26 cellular contexts compared by ENCODE assay signal in the genomic region with DNA sequence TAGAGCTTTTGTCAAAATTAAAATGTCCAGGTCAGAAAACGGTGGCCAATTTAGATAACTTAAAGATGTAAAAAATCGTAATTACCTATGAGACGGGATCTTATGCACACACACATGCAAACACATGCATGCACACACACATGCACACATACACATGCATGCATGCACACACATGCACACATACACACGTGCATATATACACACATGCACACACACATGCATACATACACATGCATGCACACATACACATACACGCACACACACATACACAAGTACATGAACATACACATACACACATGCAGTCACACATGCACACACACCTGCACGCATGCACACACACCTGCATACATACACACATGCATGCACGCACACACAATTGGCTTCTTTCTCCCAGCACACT.
"Had no signal": no experiment of that assay in that cellular context is flagged by ENCODE, and none has a peak within 500 bp of the region (broad histone marks: within the 10 kb centered on the region; RNA-seq: fewer than 3 reads in every experiment).

No MANE protein-coding gene starts in this region.

- ATAC-seq: left colon; left lung; lower lobe of right lung; naive thymus-derived CD8-positive, alpha-beta T cell; sciatic nerve; stimulated activated naive B cell treated with anti-CD40 and anti-IgM and Interleukin-4, amounts not matched to agents 10 μg/mL and 1 μg/mL and 100 μg/mL, for 72 hours; stimulated activated naive CD8-positive, alpha-beta T cell treated with anti-CD3 and anti-CD28 coated beads, Interleukin-15, Interleukin-2, amounts not matched to agents 100 U/mL and 50 U/mL, for 24 hours; upper lobe of right lung had no signal

- DNase-seq: hypothalamus; immature natural killer cell; kidney; left colon; left lung; lower lobe of right lung; mesenchymal stem cell; naive thymus-derived CD8-positive, alpha-beta T cell; ovary; stimulated activated CD4-positive, alpha-beta T cell treated with anti-CD3 and anti-CD28 coated beads, Interleukin-12 subunit alpha, Interleukin-12 subunit beta, amount 100 ng/mL, for 4 hours; stimulated activated CD4-positive, alpha-beta T cell treated with anti-CD3 and anti-CD28 coated beads, Interleukin-15, amount 100 ng/mL, for 24 hours; stimulated activated CD4-positive, alpha-beta T cell treated with anti-CD3 and anti-CD28 coated beads, Interleukin-2, amount 100 ng/mL, for 24 hours; stimulated activated CD4-positive, alpha-beta T cell treated with anti-CD3 and anti-CD28 coated beads, Interleukin-4, amount 100 ng/mL, for 1 hour; stimulated activated naive B cell treated with anti-CD40 and anti-IgM and Interleukin-4, amounts not matched to agents 10 μg/mL and 1 μg/mL and 100 μg/mL, for 72 hours; stimulated activated naive CD8-positive, alpha-beta T cell treated with anti-CD3 and anti-CD28 coated beads, Interleukin-15, Interleukin-2, amounts not matched to agents 100 U/mL and 50 U/mL, for 24 hours; stomach; testis; thyroid gland; transverse colon; upper lobe of right lung; uterus had no signal

- H3K9me3 ChIP-seq: lower lobe of right lung, neutrophil, ovary, right atrium auricular region, testis, thyroid gland, transverse colon, upper lobe of right lung, uterus had no signal

- H3K4me3 ChIP-seq: left lung, lower lobe of right lung, ovary, right atrium auricular region, skin epidermis, stomach, testis, thyroid gland, transverse colon, upper lobe of right lung, uterus had no signal

- H3K27me3 ChIP-seq: left lung, neutrophil, ovary, right atrium auricular region, stomach, testis, thyroid gland, transverse colon, upper lobe of right lung, uterus had no signal

- H3K36me3 ChIP-seq: left lung, lower lobe of right lung, neutrophil, ovary, right atrium auricular region, stomach, thyroid gland, transverse colon, upper lobe of right lung, uterus had no signal

- FAIRE-seq: islet of Langerhans, kidney had no signal

- H3K4me1 ChIP-seq: left lung, lower lobe of right lung, right atrium auricular region, stomach, testis, thyroid gland, transverse colon, upper lobe of right lung, uterus had no signal

- H3K27ac ChIP-seq: left lung, lower lobe of right lung, neutrophil, ovary, right atrium auricular region, skin epidermis, stomach, testis, thyroid gland, transverse colon, upper lobe of right lung, uterus had no signal
